2 cellular contexts compared by ENCODE assay signal in the genomic region with DNA sequence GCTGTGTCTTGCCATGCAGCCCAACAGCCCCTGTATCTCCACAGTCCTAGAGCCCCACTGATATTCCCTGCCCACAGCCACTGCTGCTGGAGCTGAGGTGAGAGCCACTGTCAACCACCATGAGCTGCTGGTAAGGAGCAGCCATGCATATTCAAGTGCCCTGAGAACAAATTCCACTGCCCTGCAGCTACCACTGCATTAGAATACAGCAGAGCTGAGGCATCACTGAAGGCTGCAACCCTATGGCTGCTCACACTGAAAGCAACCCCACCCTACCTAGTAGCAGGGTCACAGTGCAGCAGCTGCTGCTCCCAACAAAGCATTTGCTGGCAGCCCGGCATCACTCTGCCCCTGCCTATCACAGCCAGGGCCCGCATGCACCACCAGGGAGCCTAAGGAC.
TF ChIP-seq lines count a peak whose summit lies in the region.

No MANE protein-coding gene starts in this region.

TF ChIP-seq in GM23338, 12 proteins besides CTCF, POLR2A, EP300 and RAD21 (continued from another document):
- TF ChIP-seq JUNB (IDR thresholded peaks at IDR 0.05; ENCODE audit: unreplicated experiment) (no peak), POLR2AphosphoS5 (IDR thresholded peaks at IDR 0.05; ENCODE audit: low read depth) (no peak), CREB1 (CRISPR knock-in tag; IDR thresholded peaks at IDR 0.05; ENCODE audit: low read depth) (no peak), STAT1 (IDR thresholded peaks at IDR 0.05; ENCODE audit: unreplicated experiment) (no peak)
- TF ChIP-seq, protein P1, sequence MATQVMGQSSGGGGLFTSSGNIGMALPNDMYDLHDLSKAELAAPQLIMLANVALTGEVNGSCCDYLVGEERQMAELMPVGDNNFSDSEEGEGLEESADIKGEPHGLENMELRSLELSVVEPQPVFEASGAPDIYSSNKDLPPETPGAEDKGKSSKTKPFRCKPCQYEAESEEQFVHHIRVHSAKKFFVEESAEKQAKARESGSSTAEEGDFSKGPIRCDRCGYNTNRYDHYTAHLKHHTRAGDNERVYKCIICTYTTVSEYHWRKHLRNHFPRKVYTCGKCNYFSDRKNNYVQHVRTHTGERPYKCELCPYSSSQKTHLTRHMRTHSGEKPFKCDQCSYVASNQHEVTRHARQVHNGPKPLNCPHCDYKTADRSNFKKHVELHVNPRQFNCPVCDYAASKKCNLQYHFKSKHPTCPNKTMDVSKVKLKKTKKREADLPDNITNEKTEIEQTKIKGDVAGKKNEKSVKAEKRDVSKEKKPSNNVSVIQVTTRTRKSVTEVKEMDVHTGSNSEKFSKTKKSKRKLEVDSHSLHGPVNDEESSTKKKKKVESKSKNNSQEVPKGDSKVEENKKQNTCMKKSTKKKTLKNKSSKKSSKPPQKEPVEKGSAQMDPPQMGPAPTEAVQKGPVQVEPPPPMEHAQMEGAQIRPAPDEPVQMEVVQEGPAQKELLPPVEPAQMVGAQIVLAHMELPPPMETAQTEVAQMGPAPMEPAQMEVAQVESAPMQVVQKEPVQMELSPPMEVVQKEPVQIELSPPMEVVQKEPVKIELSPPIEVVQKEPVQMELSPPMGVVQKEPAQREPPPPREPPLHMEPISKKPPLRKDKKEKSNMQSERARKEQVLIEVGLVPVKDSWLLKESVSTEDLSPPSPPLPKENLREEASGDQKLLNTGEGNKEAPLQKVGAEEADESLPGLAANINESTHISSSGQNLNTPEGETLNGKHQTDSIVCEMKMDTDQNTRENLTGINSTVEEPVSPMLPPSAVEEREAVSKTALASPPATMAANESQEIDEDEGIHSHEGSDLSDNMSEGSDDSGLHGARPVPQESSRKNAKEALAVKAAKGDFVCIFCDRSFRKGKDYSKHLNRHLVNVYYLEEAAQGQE (IDR thresholded peaks at IDR 0.05; ENCODE audit: unreplicated experiment): no peak
- TF ChIP-seq, protein P2, sequence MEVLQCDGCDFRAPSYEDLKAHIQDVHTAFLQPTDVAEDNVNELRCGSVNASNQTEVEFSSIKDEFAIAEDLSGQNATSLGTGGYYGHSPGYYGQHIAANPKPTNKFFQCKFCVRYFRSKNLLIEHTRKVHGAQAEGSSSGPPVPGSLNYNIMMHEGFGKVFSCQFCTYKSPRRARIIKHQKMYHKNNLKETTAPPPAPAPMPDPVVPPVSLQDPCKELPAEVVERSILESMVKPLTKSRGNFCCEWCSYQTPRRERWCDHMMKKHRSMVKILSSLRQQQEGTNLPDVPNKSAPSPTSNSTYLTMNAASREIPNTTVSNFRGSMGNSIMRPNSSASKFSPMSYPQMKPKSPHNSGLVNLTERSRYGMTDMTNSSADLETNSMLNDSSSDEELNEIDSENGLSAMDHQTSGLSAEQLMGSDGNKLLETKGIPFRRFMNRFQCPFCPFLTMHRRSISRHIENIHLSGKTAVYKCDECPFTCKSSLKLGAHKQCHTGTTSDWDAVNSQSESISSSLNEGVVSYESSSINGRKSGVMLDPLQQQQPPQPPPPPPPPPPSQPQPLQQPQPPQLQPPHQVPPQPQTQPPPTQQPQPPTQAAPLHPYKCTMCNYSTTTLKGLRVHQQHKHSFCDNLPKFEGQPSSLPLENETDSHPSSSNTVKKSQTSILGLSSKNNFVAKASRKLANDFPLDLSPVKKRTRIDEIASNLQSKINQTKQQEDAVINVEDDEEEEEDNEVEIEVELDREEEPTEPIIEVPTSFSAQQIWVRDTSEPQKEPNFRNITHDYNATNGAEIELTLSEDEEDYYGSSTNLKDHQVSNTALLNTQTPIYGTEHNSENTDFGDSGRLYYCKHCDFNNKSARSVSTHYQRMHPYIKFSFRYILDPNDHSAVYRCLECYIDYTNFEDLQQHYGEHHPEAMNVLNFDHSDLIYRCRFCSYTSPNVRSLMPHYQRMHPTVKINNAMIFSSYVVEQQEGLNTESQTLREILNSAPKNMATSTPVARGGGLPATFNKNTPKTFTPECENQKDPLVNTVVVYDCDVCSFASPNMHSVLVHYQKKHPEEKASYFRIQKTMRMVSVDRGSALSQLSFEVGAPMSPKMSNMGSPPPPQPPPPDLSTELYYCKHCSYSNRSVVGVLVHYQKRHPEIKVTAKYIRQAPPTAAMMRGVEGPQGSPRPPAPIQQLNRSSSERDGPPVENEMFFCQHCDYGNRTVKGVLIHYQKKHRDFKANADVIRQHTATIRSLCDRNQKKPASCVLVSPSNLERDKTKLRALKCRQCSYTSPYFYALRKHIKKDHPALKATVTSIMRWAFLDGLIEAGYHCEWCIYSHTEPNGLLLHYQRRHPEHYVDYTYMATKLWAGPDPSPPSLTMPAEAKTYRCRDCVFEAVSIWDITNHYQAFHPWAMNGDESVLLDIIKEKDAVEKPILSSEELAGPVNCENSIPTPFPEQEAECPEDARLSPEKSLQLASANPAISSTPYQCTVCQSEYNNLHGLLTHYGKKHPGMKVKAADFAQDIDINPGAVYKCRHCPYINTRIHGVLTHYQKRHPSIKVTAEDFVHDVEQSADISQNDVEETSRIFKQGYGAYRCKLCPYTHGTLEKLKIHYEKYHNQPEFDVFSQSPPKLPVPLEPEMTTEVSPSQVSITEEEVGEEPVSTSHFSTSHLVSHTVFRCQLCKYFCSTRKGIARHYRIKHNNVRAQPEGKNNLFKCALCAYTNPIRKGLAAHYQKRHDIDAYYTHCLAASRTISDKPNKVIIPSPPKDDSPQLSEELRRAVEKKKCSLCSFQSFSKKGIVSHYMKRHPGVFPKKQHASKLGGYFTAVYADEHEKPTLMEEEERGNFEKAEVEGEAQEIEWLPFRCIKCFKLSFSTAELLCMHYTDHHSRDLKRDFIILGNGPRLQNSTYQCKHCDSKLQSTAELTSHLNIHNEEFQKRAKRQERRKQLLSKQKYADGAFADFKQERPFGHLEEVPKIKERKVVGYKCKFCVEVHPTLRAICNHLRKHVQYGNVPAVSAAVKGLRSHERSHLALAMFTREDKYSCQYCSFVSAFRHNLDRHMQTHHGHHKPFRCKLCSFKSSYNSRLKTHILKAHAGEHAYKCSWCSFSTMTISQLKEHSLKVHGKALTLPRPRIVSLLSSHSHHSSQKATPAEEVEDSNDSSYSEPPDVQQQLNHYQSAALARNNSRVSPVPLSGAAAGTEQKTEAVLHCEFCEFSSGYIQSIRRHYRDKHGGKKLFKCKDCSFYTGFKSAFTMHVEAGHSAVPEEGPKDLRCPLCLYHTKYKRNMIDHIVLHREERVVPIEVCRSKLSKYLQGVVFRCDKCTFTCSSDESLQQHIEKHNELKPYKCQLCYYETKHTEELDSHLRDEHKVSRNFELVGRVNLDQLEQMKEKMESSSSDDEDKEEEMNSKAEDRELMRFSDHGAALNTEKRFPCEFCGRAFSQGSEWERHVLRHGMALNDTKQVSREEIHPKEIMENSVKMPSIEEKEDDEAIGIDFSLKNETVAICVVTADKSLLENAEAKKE (CRISPR knock-in tag; IDR thresholded peaks at IDR 0.05): no peak
TF ChIP-seq in GM23338: peak in this region for 0.

TF ChIP-seq in WTC11, 78 proteins besides CTCF, POLR2A, EP300 and RAD21 (continued from another document):
- TF ChIP-seq, protein P3, sequence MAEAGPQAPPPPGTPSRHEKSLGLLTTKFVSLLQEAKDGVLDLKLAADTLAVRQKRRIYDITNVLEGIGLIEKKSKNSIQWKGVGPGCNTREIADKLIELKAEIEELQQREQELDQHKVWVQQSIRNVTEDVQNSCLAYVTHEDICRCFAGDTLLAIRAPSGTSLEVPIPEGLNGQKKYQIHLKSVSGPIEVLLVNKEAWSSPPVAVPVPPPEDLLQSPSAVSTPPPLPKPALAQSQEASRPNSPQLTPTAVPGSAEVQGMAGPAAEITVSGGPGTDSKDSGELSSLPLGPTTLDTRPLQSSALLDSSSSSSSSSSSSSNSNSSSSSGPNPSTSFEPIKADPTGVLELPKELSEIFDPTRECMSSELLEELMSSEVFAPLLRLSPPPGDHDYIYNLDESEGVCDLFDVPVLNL (CRISPR knock-in tag; IDR thresholded peaks at IDR 0.05; ENCODE audit: borderline replicate concordance, low read depth): no peak
- no peak for TF ChIP-seq CREB1 (CRISPR knock-in tag; IDR thresholded peaks at IDR 0.05)
- TF ChIP-seq IRF2 (CRISPR knock-in tag; IDR thresholded peaks at IDR 0.05; ENCODE audit: borderline replicate concordance, low read depth): no peak
